23 cellular contexts compared by ENCODE assay signal in the genomic region with DNA sequence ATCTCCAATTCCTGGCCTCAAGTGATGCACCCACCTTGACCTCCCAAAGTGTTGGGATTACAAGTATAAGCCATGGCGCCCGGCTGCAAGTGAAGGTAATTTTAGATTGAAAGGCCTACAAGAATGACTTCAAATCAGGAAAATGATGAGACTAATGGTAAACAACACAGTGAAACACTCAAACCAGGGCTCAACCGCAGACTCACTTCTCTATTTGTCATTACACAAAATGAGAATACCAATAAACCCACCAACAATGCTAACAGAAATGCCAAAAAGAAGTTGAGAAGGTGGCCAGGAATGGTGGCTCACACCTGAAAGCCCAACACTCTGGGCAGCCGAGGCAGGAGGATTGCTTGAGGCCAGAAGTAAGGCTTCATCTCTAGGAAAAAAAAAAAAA.
"Had no signal": no experiment of that assay in that cellular context is flagged by ENCODE, and none has a peak within 500 bp of the region (broad histone marks: within the 10 kb centered on the region; RNA-seq: fewer than 3 reads in every experiment).

No MANE protein-coding gene starts in this region.

- FAIRE-seq: HepG2 had no signal

- H3K9ac ChIP-seq: KMS-11, SK-N-SH had no signal

- H3K4me2 ChIP-seq: KMS-11, SK-N-SH had no signal

- H3K27ac ChIP-seq: KMS-11, RWPE1 had no signal

- DNase-seq: IMR-90; Kasumi-1; MM.1S; NCI-H1092 treated with DMSO at 0.1 percent for 48 hours; NCI-H1436; NCI-H187; NCI-H2029; NCI-H2081 treated with DMSO at 0.1 percent for 48 hours; NCI-H2171; NCI-H226; NCI-H446; NCI-H510A; NCI-H524 treated with DMSO at 0.1 percent for 48 hours; NCI-H69; NCI-H774; NK-92 treated with Interleukin-12 subunit alpha and Interleukin-12 subunit beta, amount 100 ng/mL, for 24 hours; PC-3; SHP77; SK-N-SH had no signal

- ATAC-seq: HepG2, Panc1, PC-3 had no signal

- H3K9me3 ChIP-seq: SK-N-SH had no signal
